Comparison of ENCODE assay signal across 30 cellular contexts in genomic region chr15:25944386-25944785, GRCh38.
DNase-seq lines count a peak whose midpoint lies in the region; ATAC-seq, FAIRE-seq and TF ChIP-seq lines count a peak whose summit lies in the region.
"Had no signal": no experiment of that assay in that cellular context is flagged by ENCODE, and none has a peak within 500 bp of the region (broad histone marks: within the 10 kb centered on the region; RNA-seq: fewer than 3 reads in every experiment).

No MANE protein-coding gene starts in this region.

- H3K9me1 ChIP-seq in K562 (ENCODE audit: control insufficient read depth, insufficient read depth, low read length): no peaks in the 10 kb centered on the region

- no peak overlapping the region for H2BK120ac ChIP-seq in trophoblast cell (ENCODE audit: insufficient read depth, low read length, poor library complexity)

- peaks cover 5% of the 10 kb centered on the region; the same call in 1 of the 3 replicates for H3K36me3 Mint-ChIP-seq in GM23338 (ENCODE audit: low read depth)
- H3K36me3 Mint-ChIP-seq: CD8-positive, alpha-beta T cell had no signal

- H3K9ac ChIP-seq in K562 (ENCODE audit: insufficient read depth in 1 of 2, low read depth in 2 of 2, low read length in 2 of 2): no peak overlapping the region
- H3K9ac ChIP-seq in trophoblast cell (ENCODE audit: low read length): no peak overlapping the region

- H2AFZ ChIP-seq in GM23338 (no peak overlapping the region; the same call in 1 of the 2 replicates), OCI-LY7 (ENCODE audit: low read length) (no peak overlapping the region), K562 (ENCODE audit: low read depth, low read length) (peak overlapping the region; percentile 65), trophoblast cell (ENCODE audit: insufficient read depth, low read length, poor library complexity) (no peak overlapping the region)
- H2AFZ ChIP-seq: PC-9 had no signal

- CTCF ChIA-PET in OCI-LY7 (lab: Charles Lee; ENCODE audit: unreplicated experiment): interaction anchor here (1.1 to 2.1 kb wide), 2 partner anchors 11 to 436 kb away, joined by 3 to 7 read pairs; no protein-coding TSS in a partner anchor
- CTCF ChIA-PET in K562 (lab: Yijun Ruan, JAX; ENCODE audit: low intra/inter-chr PET ratio): interaction anchor here (0.7 kb wide), 1 partner anchor 866 kb away, joined by 5 read pairs; no protein-coding TSS in a partner anchor

- H3K14ac ChIP-seq in trophoblast cell (ENCODE audit: low read length): no peak overlapping the region

- H3K79me2 ChIP-seq in GM23338 (replicated peaks; ENCODE audit: insufficient read depth) (no peaks in the 10 kb centered on the region), OCI-LY7 (ENCODE audit: insufficient read depth, low read depth, low read length) (no peaks in the 10 kb centered on the region), K562 (ENCODE audit: control insufficient read depth, insufficient read depth, low read length) (no peaks in the 10 kb centered on the region), trophoblast cell (ENCODE audit: control insufficient read depth, insufficient read depth, low read length, poor library complexity) (peaks cover 1% of the 10 kb centered on the region)

- intact Hi-C loops in OCI-LY7 (cut with micrococcal nuclease; ENCODE audit: unreplicated experiment) (loop anchor here (10.0 kb wide), 1 partner anchor 690 kb away; no protein-coding TSS in a partner anchor), K562 (cut with micrococcal nuclease) (no loop called here)

- TF ChIP-seq RAD21 in K562 (CRISPR knock-in tag; conservative IDR thresholded peaks at IDR 0.05 in 1 of 2, IDR thresholded peaks at IDR 0.05 in 1 of 2): no peak

- no peak overlapping the region for H3K23ac ChIP-seq in trophoblast cell (ENCODE audit: low read length)

- H3K4me2 ChIP-seq in GM23338 (no peak overlapping the region), OCI-LY7 (ENCODE audit: low read length) (no peak overlapping the region), K562 (ENCODE audit: insufficient read depth, low read length) (peak overlapping the region; percentile 32; the same call in 1 of the 2 replicates), trophoblast cell (ENCODE audit: low read length) (no peak overlapping the region)
- H3K4me2 ChIP-seq: A549, PC-9 had no signal

- no peaks in the 10 kb centered on the region for H3F3A ChIP-seq in GM23338 (replicated peaks; ENCODE audit: low read depth)

- no peak overlapping the region for H3K27ac Mint-ChIP-seq in GM23338
- H3K27ac Mint-ChIP-seq: CD8-positive, alpha-beta T cell had no signal

- H2AK5ac ChIP-seq in trophoblast cell (ENCODE audit: low read length): no peak overlapping the region

- no peak overlapping the region for H3K4me3 Mint-ChIP-seq in GM23338
- H3K4me3 Mint-ChIP-seq: CD8-positive, alpha-beta T cell had no signal

- peaks cover 8% of the 10 kb centered on the region for H3K9me3 Mint-ChIP-seq in GM23338
- H3K9me3 Mint-ChIP-seq: CD8-positive, alpha-beta T cell had no signal

- H3K18ac ChIP-seq in trophoblast cell (ENCODE audit: low read length): no peak overlapping the region

- no peak overlapping the region for H4K12ac ChIP-seq in trophoblast cell (ENCODE audit: low read depth, low read length)

- TF ChIP-seq EP300 in K562 (IDR thresholded peaks at IDR 0.05; ENCODE audit: low read length): no peak

- peak overlapping the region; percentile 8 for H4K91ac ChIP-seq in trophoblast cell (ENCODE audit: low read depth, low read length)

- no peaks in the 10 kb centered on the region for H3K9me2 ChIP-seq in GM23338 (ENCODE audit: insufficient read depth)
- H3K9me2 ChIP-seq in OCI-LY7 (ENCODE audit: insufficient read depth, low read length): no peaks in the 10 kb centered on the region

- peak overlapping the region; percentile 2 for H2BK12ac ChIP-seq in trophoblast cell (ENCODE audit: low read length)

- H4K20me1 ChIP-seq in GM23338 (replicated peaks; ENCODE audit: insufficient read depth) (no peaks in the 10 kb centered on the region), OCI-LY7 (ENCODE audit: insufficient read depth, low read length) (no peaks in the 10 kb centered on the region), K562 (replicated peaks; ENCODE audit: control insufficient read depth, insufficient read depth, low read length) (no peaks in the 10 kb centered on the region)

- in situ Hi-C loops in K562 (cut with MboI): no loop called here

- POLR2A ChIA-PET in OCI-LY7 (lab: Charles Lee): interaction anchor here (0.7 to 1.3 kb wide), 5 partner anchors 10 to 142 kb away, joined by 3 read pairs; no protein-coding TSS in a partner anchor
- POLR2A ChIA-PET in K562 (lab: Yijun Ruan, JAX): interaction anchor here (0.6 to 1.5 kb wide), 2 partner anchors 10 to 1098 kb away, joined by 3 to 4 read pairs; no protein-coding TSS in a partner anchor

- H3K79me1 ChIP-seq in trophoblast cell (ENCODE audit: low read length): peaks cover 7% of the 10 kb centered on the region

- FAIRE-seq in K562 (lab: Jason Lieb, UNC): no peak
- FAIRE-seq: A549, GM12892, GM18507 had no signal

- H3K27me3 ChIP-seq in GM23338 (ENCODE audit: insufficient read depth) (no peaks in the 10 kb centered on the region), K562 (ENCODE audit: control insufficient read depth in 2 of 2, insufficient read depth in 2 of 2, low read length in 2 of 2) (no peaks in the 10 kb centered on the region; a peak in 2 of 5 replicates), trophoblast cell (ENCODE audit: insufficient read depth, low read length) (no peaks in the 10 kb centered on the region)

- H3K4me1 Mint-ChIP-seq in GM23338: peaks cover 14% of the 10 kb centered on the region

- no TSS peak for BruUV-seq in OCI-LY7 (replicated peaks; lab: Mats Ljungman, UMichigan)
- BruUV-seq in K562 (replicated peaks; lab: Mats Ljungman, UMichigan): no TSS peak

- peak overlapping the region; percentile 7 for H4K8ac ChIP-seq in trophoblast cell (ENCODE audit: low read depth, low read length)

- TF ChIP-seq CTCF in GM23338 (conservative IDR thresholded peaks at IDR 0.05; ENCODE audit: low read depth in 2 of 2) (peak; percentile 25 to 48), OCI-LY7 (conservative IDR thresholded peaks at IDR 0.05; ENCODE audit: low read length) (peak; percentile 31; the same call in 1 of the 2 replicates), K562 (IDR thresholded peaks at IDR 0.05 in 2 of 3, conservative IDR thresholded peaks at IDR 0.05 in 1 of 3; ENCODE audit: insufficient read depth in 2 of 3, low read depth in 1 of 3, low read length in 3 of 3) (peak; percentile 10 to 45 (median 33); a peak in 3 of 6 replicates)

- no peak overlapping the region for H3K4ac ChIP-seq in trophoblast cell (ENCODE audit: low read depth, low read length)

- peak; percentile 16 for DNase-seq in GM23338 (ENCODE audit: low spot score)
- no peak for DNase-seq in OCI-LY7 (ENCODE audit: low spot score)
- DNase-seq in K562 (ENCODE audit: extremely low read depth in 1 of 4, low spot score in 3 of 4): peak in 1 of 4 experiments; percentile 8
- no peak for DNase-seq in trophoblast cell
- no peak for DNase-seq in activated CD8-positive, alpha-beta memory T cell treated with anti-CD3 and anti-CD28 coated beads, Interleukin-2, amount 50 U/mL, for 48 hours
- DNase-seq in activated effector memory CD4-positive, alpha-beta T cell treated with Interleukin-2 at 50 U/mL for 16 hours: no peak
- DNase-seq: AML-193; C1 segment of cervical spinal cord; CD8-positive, alpha-beta T cell; DMS 273 treated with DMSO at 0.1 percent for 48 hours; DMS79 treated with DMSO at 0.1 percent for 48 hours; GF-D8; GOT3; Kasumi-1; NCI-H1092 treated with DMSO at 0.1 percent for 48 hours; NCI-H1436; NCI-H187; NCI-H2171 treated with DMSO at 0.1 percent for 48 hours; NCI-H345; NCI-H510A treated with DMSO at 0.1 percent for 48 hours; NCI-H774; PC-9; RPMI8226; SHP77; T-helper 1 cell had no signal

- H3K27me3 Mint-ChIP-seq in GM23338 (ENCODE audit: insufficient read depth, low read depth, poor library complexity): peaks cover 5% of the 10 kb centered on the region

- peak; percentile 46; the same call in 2 of the 3 replicates for ATAC-seq in GM23338
- peak; percentile 90 for ATAC-seq in K562
- no peak for ATAC-seq in GM18909 (IDR thresholded peaks at IDR 0.05; ENCODE audit: poor library complexity, unreplicated experiment)
- ATAC-seq: A549; CD8-positive, alpha-beta T cell had no signal

- no peak for TF ChIP-seq POLR2A in K562 (conservative IDR thresholded peaks at IDR 0.05)

- no peak overlapping the region for H2BK5ac ChIP-seq in trophoblast cell (ENCODE audit: low read depth, low read length, poor library complexity)

- WGBS in K562 (ENCODE audit: insufficient coverage, low coverage, missing lambda C conversion rate): 0% methylated on average over 10 of the region's 17 CpGs
- WGBS in trophoblast cell (ENCODE audit: extremely low coverage, insufficient coverage, insufficient read length): no CpG with 5 or more reads among the region's 17 CpGs

- peaks cover 4% of the 10 kb centered on the region; the same call in 1 of the 2 replicates for H3K9me3 ChIP-seq in OCI-LY7 (ENCODE audit: low read length)
- H3K9me3 ChIP-seq in K562 (replicated peaks; ENCODE audit: control insufficient read depth, insufficient read depth, low read depth, low read length): no peaks in the 10 kb centered on the region
- no peaks in the 10 kb centered on the region for H3K9me3 ChIP-seq in trophoblast cell (ENCODE audit: insufficient read depth, low read depth, low read length)
- H3K9me3 ChIP-seq: A549 had no signal

- H3K4me1 ChIP-seq in GM23338 (ENCODE audit: insufficient read depth) (peaks cover 10% of the 10 kb centered on the region), OCI-LY7 (ENCODE audit: insufficient read depth, low read length, poor library complexity, severe bottlenecking) (peaks cover 41% of the 10 kb centered on the region), K562 (replicated peaks in 1 of 2; ENCODE audit: control insufficient read depth in 2 of 2, insufficient read depth in 2 of 2, low read length in 2 of 2) (peaks cover 0 to 7% of the 10 kb centered on the region in 2 experiments; a peak in 2 of 5 replicates), trophoblast cell (ENCODE audit: control insufficient read depth in 1 of 2, insufficient read depth in 2 of 2, low read length in 2 of 2) (no peaks in the 10 kb centered on the region)

- no peak overlapping the region for H3K4me3 ChIP-seq in GM23338
- no peak overlapping the region for H3K4me3 ChIP-seq in OCI-LY7 (ENCODE audit: low read depth, low read length, poor library complexity, severe bottlenecking)
- peak overlapping the region; percentile 15; the same call in 1 of the 2 replicates for H3K4me3 ChIP-seq in K562
- H3K4me3 ChIP-seq in trophoblast cell (ENCODE audit: low read depth, low read length): no peak overlapping the region
- H3K4me3 ChIP-seq: A549, PC-9 had no signal

- no peak overlapping the region for H3K27ac ChIP-seq in GM23338 (ENCODE audit: low read depth)
- H3K27ac ChIP-seq in OCI-LY7 (ENCODE audit: low read depth, low read length, poor library complexity, severe bottlenecking): no peak overlapping the region
- no peak overlapping the region for H3K27ac ChIP-seq in K562 (ENCODE audit: extremely low read depth, low read depth, low read length)
- no peak overlapping the region for H3K27ac ChIP-seq in trophoblast cell (ENCODE audit: low read depth, low read length)
- H3K27ac ChIP-seq: A549, HL-60, PC-9 had no signal

- H3K36me3 ChIP-seq in GM23338 (ENCODE audit: insufficient read depth): no peaks in the 10 kb centered on the region
- H3K36me3 ChIP-seq in OCI-LY7 (ENCODE audit: insufficient read depth, low read length): no peaks in the 10 kb centered on the region
- H3K36me3 ChIP-seq in K562 (ENCODE audit: control insufficient read depth, insufficient read depth, low read length): no peaks in the 10 kb centered on the region
- H3K36me3 ChIP-seq in trophoblast cell (ENCODE audit: control insufficient read depth in 1 of 2, insufficient read depth in 2 of 2, low read length in 2 of 2): no peaks in the 10 kb centered on the region
